ENCODE assay signal across 11 cellular contexts in the genomic region with DNA sequence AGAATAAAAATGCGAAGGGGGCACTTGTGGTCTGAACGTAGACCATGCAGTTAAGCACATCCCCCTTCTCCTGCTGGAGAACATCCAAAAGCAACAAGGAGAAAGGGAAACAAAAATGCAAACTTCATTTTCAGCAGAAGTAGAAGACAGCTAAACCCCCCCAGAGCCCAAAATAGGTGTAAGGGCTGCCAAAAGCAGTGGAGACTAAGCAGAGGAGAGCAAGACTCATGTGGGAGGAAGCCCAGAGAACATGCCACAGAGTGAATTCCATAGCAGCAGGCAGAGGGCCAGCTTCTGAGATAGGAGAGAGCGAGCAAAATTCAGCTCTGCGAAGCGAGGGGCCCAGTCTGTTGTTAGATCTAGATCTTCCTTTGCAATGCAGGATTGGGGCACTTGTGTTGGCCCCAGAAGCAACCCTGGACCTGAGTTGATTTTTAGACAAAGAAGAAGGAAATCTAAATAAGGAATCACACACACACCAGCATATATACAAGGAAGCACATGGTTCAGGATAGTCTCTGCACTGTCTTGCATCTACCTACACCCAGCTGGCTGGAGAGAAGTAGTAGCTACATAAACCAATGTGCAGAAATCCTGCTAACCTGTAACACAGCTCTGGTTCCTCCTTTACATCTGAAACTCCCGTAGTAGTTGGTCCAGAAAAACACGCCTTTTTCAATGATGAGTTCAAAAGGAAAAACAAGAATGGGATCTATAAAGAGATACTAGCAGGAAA.
DNase-seq lines count a peak whose midpoint lies in the region; ATAC-seq and TF ChIP-seq lines count a peak whose summit lies in the region.
"Had no signal": no experiment of that assay in that cellular context is flagged by ENCODE, and none has a peak within 500 bp of the region (broad histone marks: within the 10 kb centered on the region; RNA-seq: fewer than 3 reads in every experiment).

No MANE protein-coding gene starts in this region.

- no peaks in the 10 kb centered on the region for H3K9me3 ChIP-seq in effector memory CD4-positive, alpha-beta T cell (ENCODE audit: control insufficient read depth, low read length)

- no peak for TF ChIP-seq CTCF in astrocyte of the spinal cord (IDR thresholded peaks at IDR 0.05; ENCODE audit: low read depth, low read length)

- peak; percentile 49 for DNase-seq in GM03348 (ENCODE audit: low spot score)
- peak; percentile 84 for DNase-seq in astrocyte of the spinal cord (ENCODE audit: low read depth, low spot score)
- DNase-seq in hepatic stellate cell (ENCODE audit: low spot score) = peak; percentile 60
- DNase-seq in putamen (ENCODE audit: low spot score) = peak; percentile 39
- DNase-seq in effector memory CD4-positive, alpha-beta T cell = no peak
- DNase-seq in MV-4-11 (lab: John Stamatoyannopoulos, UW) = no peak
- DNase-seq in stimulated activated CD8-positive, alpha-beta memory T cell treated with anti-CD3 and anti-CD28 coated beads, Interleukin-4, amount 100 ng/mL, for 48 hours = no peak
- DNase-seq: activated CD4-positive, alpha-beta T cell treated with anti-CD3 and anti-CD28 coated beads, Interleukin-2, amount 50 U/mL, for 1 hour; CD8-positive, alpha-beta memory T cell had no signal

- in situ Hi-C loops in astrocyte of the spinal cord (cut with HindIII; ENCODE audit: low sequenced_read_pairs) = no loop called here

- ATAC-seq in HG02970 (IDR thresholded peaks at IDR 0.05; ENCODE audit: low FRiP score, unreplicated experiment) = no peak
- ATAC-seq: HCT116 had no signal

- no peak overlapping the region for H3K27ac ChIP-seq in effector memory CD4-positive, alpha-beta T cell (ENCODE audit: insufficient read depth, low read length, poor library complexity, severe bottlenecking)

- no peaks in the 10 kb centered on the region for H3K36me3 ChIP-seq in effector memory CD4-positive, alpha-beta T cell (ENCODE audit: control insufficient read depth, insufficient read depth, low read length)

- H3K27me3 ChIP-seq in effector memory CD4-positive, alpha-beta T cell (replicated peaks; ENCODE audit: control insufficient read depth, insufficient read depth, low read length, poor library complexity, severe bottlenecking) = no peaks in the 10 kb centered on the region

- no peak overlapping the region for H3K4me3 ChIP-seq in astrocyte of the spinal cord (ENCODE audit: low read depth, low read length)
- H3K4me3 ChIP-seq in effector memory CD4-positive, alpha-beta T cell (ENCODE audit: insufficient read depth, low read depth, low read length, poor library complexity, severe bottlenecking) = no peak overlapping the region

- no peaks in the 10 kb centered on the region for H3K4me1 ChIP-seq in effector memory CD4-positive, alpha-beta T cell (ENCODE audit: control insufficient read depth, insufficient read depth, low read length, poor library complexity, severe bottlenecking)

Comparison
In these comparisons a context has a peak if more than half of its experiments do, and no peak if none do; other contexts are left out.
1. DNase-seq: peak in GM03348 (single experiment), astrocyte of the spinal cord (single experiment), hepatic stellate cell (single experiment) and putamen (single experiment); none in effector memory CD4-positive, alpha-beta T cell (0 of 3), MV-4-11 (single experiment) and stimulated activated CD8-positive, alpha-beta memory T cell treated with anti-CD3 and anti-CD28 coated beads, Interleukin-4, amount 100 ng/mL, for 48 hours (single experiment).